ENCODE assay signal across 26 cellular contexts in genomic region chr11:69831985-69832384, GRCh38. TPM values are rescaled to one million over a fixed set of nuclear protein-coding genes. Genes with fewer than 3 reads are reported as not detected.
"Had no signal": no experiment of that assay in that cellular context is flagged by ENCODE, and none has a peak within 500 bp of the region (broad histone marks: within the 10 kb centered on the region; RNA-seq: fewer than 3 reads in every experiment).

No MANE protein-coding gene starts in this region.

- H3K27me3 ChIP-seq: cardiac muscle cell, SJCRH30 had no signal

- H3K4me3 Mint-ChIP-seq: activated CD4-positive, alpha-beta memory T cell treated with anti-CD3 and anti-CD28 coated beads for 36 hours; activated CD4-positive, alpha-beta T cell treated with anti-CD3 and anti-CD28 coated beads, Interleukin-2, amount 10 ng/mL, durations not matched to agents 7 days and 5 days; activated naive CD8-positive, alpha-beta T cell treated with anti-CD3 and anti-CD28 coated beads for 36 hours; activated T-cell treated with anti-CD3 and anti-CD28 coated beads, Interleukin-2, amount 50 U/mL, for 4 hours had no signal

- H3K36me3 ChIP-seq: brain microvascular endothelial cell, cardiac muscle cell, SJCRH30 had no signal

- H3K36me3 Mint-ChIP-seq: activated CD4-positive, alpha-beta memory T cell treated with anti-CD3 and anti-CD28 coated beads for 36 hours; activated naive CD8-positive, alpha-beta T cell treated with anti-CD3 and anti-CD28 coated beads for 36 hours had no signal

- H3K9ac ChIP-seq: SK-N-SH had no signal

- H3K27ac Mint-ChIP-seq: activated CD4-positive, alpha-beta memory T cell treated with anti-CD3 and anti-CD28 coated beads for 36 hours; activated CD4-positive, alpha-beta T cell treated with anti-CD3 and anti-CD28 coated beads, Interleukin-2, amount 10 ng/mL, durations not matched to agents 7 days and 5 days; activated naive CD8-positive, alpha-beta T cell treated with anti-CD3 and anti-CD28 coated beads for 36 hours had no signal

- H3K9me3 ChIP-seq: SJCRH30, SK-N-SH had no signal

- DNase-seq: activated CD4-positive, alpha-beta memory T cell treated with anti-CD3 and anti-CD28 coated beads for 36 hours; activated CD4-positive, alpha-beta T cell treated with anti-CD3 and anti-CD28 coated beads, Interleukin-2, amount 10 ng/mL, durations not matched to agents 7 days and 5 days; activated CD4-positive, CD25-positive, alpha-beta regulatory T cell; activated CD8-positive, alpha-beta memory T cell treated with anti-CD3 and anti-CD28 coated beads for 24 hours; activated naive CD4-positive, alpha-beta T cell treated with Interleukin-2 at 50 U/mL for 16 hours; activated naive CD8-positive, alpha-beta T cell treated with anti-CD3 and anti-CD28 coated beads for 36 hours; activated T-cell treated with anti-CD3 and anti-CD28 coated beads, Interleukin-2, amount 50 U/mL, for 4 hours; brain microvascular endothelial cell; NCI-H1048; NCI-H1417; NCI-H1930; NCI-H2171 treated with DMSO at 0.1 percent for 48 hours; NCI-H226; NCI-H774; SJCRH30; T-helper 1 cell had no signal

- H3K4me3 ChIP-seq: cardiac muscle cell, SJCRH30 had no signal

- H3K4me1 ChIP-seq: SJCRH30 had no signal

- H3K9me3 Mint-ChIP-seq: activated CD4-positive, alpha-beta memory T cell treated with anti-CD3 and anti-CD28 coated beads for 36 hours; activated CD4-positive, alpha-beta T cell treated with anti-CD3 and anti-CD28 coated beads, Interleukin-2, amount 10 ng/mL, durations not matched to agents 7 days and 5 days; activated naive CD8-positive, alpha-beta T cell treated with anti-CD3 and anti-CD28 coated beads for 36 hours; activated T-cell treated with anti-CD3 and anti-CD28 coated beads, Interleukin-2, amount 50 U/mL, for 4 hours had no signal

- H3K4me2 ChIP-seq: SK-N-SH had no signal

- H3K27ac ChIP-seq: brain microvascular endothelial cell, cardiac muscle cell, SJCRH30, VCaP had no signal

- ATAC-seq: activated T-cell treated with anti-CD3 and anti-CD28 coated beads, Interleukin-2, amount 50 U/mL, for 4 hours had no signal

- H3K9me2 ChIP-seq: SK-N-SH had no signal

RNA-seq across cellular contexts. Expression of gene FGF3, which starts 12.8 kb away (rescaled TPM):
- total RNA-seq: activated CD4-positive, alpha-beta memory T cell treated with anti-CD3 and anti-CD28 coated beads for 36 hours; activated CD4-positive, alpha-beta T cell treated with anti-CD3 and anti-CD28 coated beads, Interleukin-2, amount 10 ng/mL, durations not matched to agents 7 days and 5 days; activated naive CD8-positive, alpha-beta T cell treated with anti-CD3 and anti-CD28 coated beads for 36 hours; activated T-cell treated with anti-CD3 and anti-CD28 coated beads, Interleukin-2, amount 50 U/mL, for 4 hours; LHCN-M2; M059J; NCI-H460; OCI-LY7; RPMI7951; SJCRH30; T-helper 2 cell treated with Interferon-gamma antibody and Interleukin-4, amounts not matched to agents 100 ng/mL and 5 ng/mL, for 36 hours had no signal
- polyA plus RNA-seq: adipose tissue, cardiac muscle cell, SK-N-SH had no signal

RNA-seq across cellular contexts. Expression of gene FGF4, which starts 56.8 kb away (rescaled TPM):
- total RNA-seq: activated CD4-positive, alpha-beta memory T cell treated with anti-CD3 and anti-CD28 coated beads for 36 hours; activated CD4-positive, alpha-beta T cell treated with anti-CD3 and anti-CD28 coated beads, Interleukin-2, amount 10 ng/mL, durations not matched to agents 7 days and 5 days; activated naive CD8-positive, alpha-beta T cell treated with anti-CD3 and anti-CD28 coated beads for 36 hours; activated T-cell treated with anti-CD3 and anti-CD28 coated beads, Interleukin-2, amount 50 U/mL, for 4 hours; cardiac muscle cell; LHCN-M2; M059J; NCI-H460; OCI-LY7; RPMI7951; SJCRH30; T-helper 2 cell treated with Interferon-gamma antibody and Interleukin-4, amounts not matched to agents 100 ng/mL and 5 ng/mL, for 36 hours had no signal
- polyA plus RNA-seq: adipose tissue, cardiac muscle cell, SK-N-SH had no signal
